In the genomic region with DNA sequence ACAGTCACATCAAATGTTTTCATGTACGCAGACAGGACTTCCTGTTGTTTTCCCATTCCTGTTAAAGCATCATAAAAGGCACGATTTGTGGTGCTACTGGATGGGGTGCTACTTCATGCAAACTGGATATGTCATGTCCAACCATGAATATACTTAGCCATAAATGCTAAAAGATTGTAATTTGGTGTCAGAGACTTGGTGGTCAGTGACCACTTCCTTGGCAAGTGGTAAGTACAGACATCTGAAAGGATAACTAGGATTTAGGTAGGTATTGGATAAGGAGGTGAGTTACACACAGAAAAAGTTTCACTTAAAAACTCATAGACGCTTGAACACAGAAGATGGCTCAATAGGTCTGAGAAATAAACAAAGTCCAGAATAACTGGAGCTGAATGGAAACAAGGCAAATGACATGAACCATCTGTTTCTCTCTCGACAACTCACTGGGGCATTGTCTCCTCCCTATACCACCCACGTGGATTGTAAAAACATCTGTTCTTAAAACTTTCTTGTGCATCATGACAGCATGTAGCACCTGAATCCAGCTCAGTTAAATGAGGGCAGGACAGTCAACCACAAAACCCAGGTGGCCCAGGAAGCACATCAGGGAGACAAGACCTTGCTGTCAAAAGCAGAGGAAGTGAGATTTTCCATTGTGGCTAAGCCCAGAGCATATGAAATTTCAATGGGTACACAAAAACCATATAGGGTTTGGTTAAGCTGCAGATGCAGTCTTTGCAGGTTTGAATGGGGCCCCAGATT, we compare ENCODE assay signal across 12 cellular contexts. TPM values are rescaled to one million over a fixed set of nuclear protein-coding genes. Genes with fewer than 3 reads are reported as not detected.
A peak's percentile ranks its signal among the peaks of the same experiment; 100 is the strongest.
DNase-seq lines count a peak whose midpoint lies in the region; ATAC-seq, FAIRE-seq and TF ChIP-seq lines count a peak whose summit lies in the region.
"Had no signal": no experiment of that assay in that cellular context is flagged by ENCODE, and none has a peak within 500 bp of the region (broad histone marks: within the 10 kb centered on the region; RNA-seq: fewer than 3 reads in every experiment).

No MANE protein-coding gene starts in this region.

- no peak overlapping the region for H3K4me3 ChIP-seq in Loucy (ENCODE audit: low read length, poor library complexity, severe bottlenecking)
- H3K4me3 ChIP-seq in choroid plexus epithelial cell (ENCODE audit: low read depth, low read length): no peak overlapping the region
- no peak overlapping the region for H3K4me3 ChIP-seq in right lobe of liver

- H3K9me3 ChIP-seq in Loucy (ENCODE audit: insufficient read depth, low read depth, low read length) (no peaks in the 10 kb centered on the region), right lobe of liver (no peaks in the 10 kb centered on the region)

- DNase-seq in GM12892 (ENCODE audit: insufficient read length): no peak
- peak; percentile 4 for DNase-seq in choroid plexus epithelial cell (ENCODE audit: low read depth)
- no peak for DNase-seq in NCI-H748 treated with DMSO at 0.1 percent for 48 hours (lab: John Stamatoyannopoulos, UW)
- no peak for DNase-seq in right lobe of liver
- DNase-seq in EL: no peak
- DNase-seq: KBM-7, left cardiac atrium had no signal

- no peak overlapping the region for H3K9ac ChIP-seq in Loucy (ENCODE audit: low read depth, low read length, poor library complexity, severe bottlenecking)

- H3K27ac ChIP-seq in right lobe of liver: no peak overlapping the region

- intact Hi-C loops in right lobe of liver (cut with DNase I): no loop called here

- WGBS in right lobe of liver (ENCODE audit: insufficient coverage, low coverage, low lambda C conversion rate, missing lambda C conversion rate): 32% methylated on average over 5 of the region's 5 CpGs

- TF ChIP-seq CTCF in Loucy (conservative IDR thresholded peaks at IDR 0.05; ENCODE audit: low read length): no peak
- no peak for TF ChIP-seq CTCF in choroid plexus epithelial cell (conservative IDR thresholded peaks at IDR 0.05; ENCODE audit: low read depth, low read length)
- no peak for TF ChIP-seq CTCF in right lobe of liver (IDR thresholded peaks at IDR 0.05)

- H3K9me2 ChIP-seq in Loucy (replicated peaks; ENCODE audit: low read depth, low read length): no peaks in the 10 kb centered on the region

- peak; percentile 79 for ATAC-seq in GM21360 (IDR thresholded peaks at IDR 0.05; ENCODE audit: unreplicated experiment)
- no peak for ATAC-seq in right lobe of liver
- ATAC-seq in GM18519 (IDR thresholded peaks at IDR 0.05; ENCODE audit: low FRiP score, unreplicated experiment): no peak

- no peaks in the 10 kb centered on the region for H3K79me2 ChIP-seq in Loucy (ENCODE audit: insufficient read depth, low read length)

- FAIRE-seq in GM12892 (lab: Jason Lieb, UNC): peak; percentile 96

- peaks cover 25% of the 10 kb centered on the region for H3K4me1 ChIP-seq in Loucy (ENCODE audit: insufficient read depth, low read length, poor library complexity, severe bottlenecking)
- H3K4me1 ChIP-seq in right lobe of liver: no peaks in the 10 kb centered on the region

- H3K4me2 ChIP-seq in Loucy (ENCODE audit: low read depth, low read length, poor library complexity, severe bottlenecking): peak overlapping the region; percentile 44

- no peak for TF ChIP-seq POLR2A in GM12892 (IDR thresholded peaks at IDR 0.05; ENCODE audit: low read depth, low read length)
- TF ChIP-seq POLR2A in right lobe of liver (IDR thresholded peaks at IDR 0.05): no peak

- H3K36me3 ChIP-seq in Loucy (ENCODE audit: insufficient read depth, low read length) (no peaks in the 10 kb centered on the region), right lobe of liver (no peaks in the 10 kb centered on the region)

- H3F3A ChIP-seq in Loucy (ENCODE audit: low read depth): no peaks in the 10 kb centered on the region

- no peak overlapping the region for H2AFZ ChIP-seq in Loucy (ENCODE audit: low read length)

- H3K27me3 ChIP-seq in Loucy (ENCODE audit: insufficient read depth, low read length, poor library complexity, severe bottlenecking) (no peaks in the 10 kb centered on the region), right lobe of liver (no peaks in the 10 kb centered on the region)

- no peaks in the 10 kb centered on the region for H4K20me1 ChIP-seq in Loucy (ENCODE audit: insufficient read depth, low read length, poor library complexity, severe bottlenecking)

RNA-seq across cellular contexts. Expression of a gene that starts 22.1 kb away (rescaled TPM):
- 20.3 TPM for polyA plus RNA-seq in GM12892 (2012; ENCODE audit: missing spikeins)
- total RNA-seq in right lobe of liver: 1 to 10 TPM; 1.6 to 4.1 (median 3.1) TPM
- total RNA-seq: dermis microvascular lymphatic vessel endothelial cell; T-helper 1 cell treated with Interleukin-12 subunit alpha and Interleukin-12 subunit beta and Interleukin-4 antibody, amounts not matched to agents 30 ng/mL and 1 ng/mL, for 36 hours had no signal
